In the genomic region with DNA sequence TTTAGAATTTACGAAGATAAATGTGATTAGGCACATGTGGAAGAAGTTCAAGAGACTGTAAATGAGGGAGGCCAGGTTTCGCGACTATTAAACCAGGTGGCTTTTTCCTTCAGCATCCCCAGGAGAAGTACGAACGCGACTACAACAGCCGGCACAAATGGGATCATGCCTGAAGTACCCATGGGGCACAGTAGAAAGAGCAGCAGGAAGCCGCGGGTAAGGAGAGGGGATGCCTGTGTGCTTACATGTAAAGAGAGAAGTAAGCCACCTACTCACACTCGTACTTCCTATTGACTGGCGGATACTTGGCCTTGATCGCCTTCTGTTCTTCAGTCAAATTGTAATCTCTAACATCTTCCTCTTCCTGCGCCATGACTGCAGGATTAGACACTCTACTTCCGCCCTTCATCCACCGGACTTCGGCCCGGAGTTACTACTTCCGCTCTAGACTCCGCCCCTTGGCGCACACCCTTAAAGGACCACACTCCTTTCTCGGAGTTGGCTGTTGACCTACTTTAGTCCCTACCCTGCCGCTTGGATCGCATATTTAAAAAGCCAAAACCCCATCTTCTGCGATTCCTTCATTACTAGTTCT, we compare ENCODE assay signal across 1 cellular context.
TF ChIP-seq lines count a peak whose summit lies in the region.

A gene (minus strand): TSS at position 394 of the 595 bp plus-strand sequence. CDS start 21 bp downstream, at position 373.

TF ChIP-seq in HEK293, 187 proteins besides CTCF, POLR2A, EP300 and RAD21 (continued from another document):
- TF ChIP-seq YY2 (tag by site-specific recombination; IDR thresholded peaks at IDR 0.05) (peak; percentile 33; the same call in 1 of the 2 replicates), SP7 (tag by site-specific recombination; IDR thresholded peaks at IDR 0.05) (peak; percentile 8; the same call in 1 of the 2 replicates), ZNF2 (tag by site-specific recombination; IDR thresholded peaks at IDR 0.05) (peak; percentile 13; the same call in 1 of the 2 replicates), ZNF423 (tag by site-specific recombination; IDR thresholded peaks at IDR 0.05) (0 out of 2 replicates have a peak, but pooled peaks have one; percentile 19), ZNF571 (tag by site-specific recombination; IDR thresholded peaks at IDR 0.05) (no peak), SP2 (tag by site-specific recombination; IDR thresholded peaks at IDR 0.05) (peak; percentile 55), SP3 (tag by site-specific recombination; IDR thresholded peaks at IDR 0.05) (peak; percentile 76), ZNF10 (tag by site-specific recombination; IDR thresholded peaks at IDR 0.05) (no peak), ZBTB20 (tag by site-specific recombination; IDR thresholded peaks at IDR 0.05) (peak; percentile 31; the same call in 1 of the 2 replicates), ZXDB (tag by site-specific recombination; IDR thresholded peaks at IDR 0.05) (peak; percentile 73; the same call in 1 of the 2 replicates), ZNF600 (tag by site-specific recombination; IDR thresholded peaks at IDR 0.05) (peak; percentile 99)
- TF ChIP-seq, protein P1, sequence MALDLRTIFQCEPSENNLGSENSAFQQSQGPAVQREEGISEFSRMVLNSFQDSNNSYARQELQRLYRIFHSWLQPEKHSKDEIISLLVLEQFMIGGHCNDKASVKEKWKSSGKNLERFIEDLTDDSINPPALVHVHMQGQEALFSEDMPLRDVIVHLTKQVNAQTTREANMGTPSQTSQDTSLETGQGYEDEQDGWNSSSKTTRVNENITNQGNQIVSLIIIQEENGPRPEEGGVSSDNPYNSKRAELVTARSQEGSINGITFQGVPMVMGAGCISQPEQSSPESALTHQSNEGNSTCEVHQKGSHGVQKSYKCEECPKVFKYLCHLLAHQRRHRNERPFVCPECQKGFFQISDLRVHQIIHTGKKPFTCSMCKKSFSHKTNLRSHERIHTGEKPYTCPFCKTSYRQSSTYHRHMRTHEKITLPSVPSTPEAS (tag by site-specific recombination; IDR thresholded peaks at IDR 0.05) = peak; percentile 91
- TF ChIP-seq, protein P2, sequence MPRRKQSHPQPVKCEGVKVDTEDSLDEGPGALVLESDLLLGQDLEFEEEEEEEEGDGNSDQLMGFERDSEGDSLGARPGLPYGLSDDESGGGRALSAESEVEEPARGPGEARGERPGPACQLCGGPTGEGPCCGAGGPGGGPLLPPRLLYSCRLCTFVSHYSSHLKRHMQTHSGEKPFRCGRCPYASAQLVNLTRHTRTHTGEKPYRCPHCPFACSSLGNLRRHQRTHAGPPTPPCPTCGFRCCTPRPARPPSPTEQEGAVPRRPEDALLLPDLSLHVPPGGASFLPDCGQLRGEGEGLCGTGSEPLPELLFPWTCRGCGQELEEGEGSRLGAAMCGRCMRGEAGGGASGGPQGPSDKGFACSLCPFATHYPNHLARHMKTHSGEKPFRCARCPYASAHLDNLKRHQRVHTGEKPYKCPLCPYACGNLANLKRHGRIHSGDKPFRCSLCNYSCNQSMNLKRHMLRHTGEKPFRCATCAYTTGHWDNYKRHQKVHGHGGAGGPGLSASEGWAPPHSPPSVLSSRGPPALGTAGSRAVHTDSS (tag by site-specific recombination; IDR thresholded peaks at IDR 0.05) = peak; percentile 71
- TF ChIP-seq, protein P3, sequence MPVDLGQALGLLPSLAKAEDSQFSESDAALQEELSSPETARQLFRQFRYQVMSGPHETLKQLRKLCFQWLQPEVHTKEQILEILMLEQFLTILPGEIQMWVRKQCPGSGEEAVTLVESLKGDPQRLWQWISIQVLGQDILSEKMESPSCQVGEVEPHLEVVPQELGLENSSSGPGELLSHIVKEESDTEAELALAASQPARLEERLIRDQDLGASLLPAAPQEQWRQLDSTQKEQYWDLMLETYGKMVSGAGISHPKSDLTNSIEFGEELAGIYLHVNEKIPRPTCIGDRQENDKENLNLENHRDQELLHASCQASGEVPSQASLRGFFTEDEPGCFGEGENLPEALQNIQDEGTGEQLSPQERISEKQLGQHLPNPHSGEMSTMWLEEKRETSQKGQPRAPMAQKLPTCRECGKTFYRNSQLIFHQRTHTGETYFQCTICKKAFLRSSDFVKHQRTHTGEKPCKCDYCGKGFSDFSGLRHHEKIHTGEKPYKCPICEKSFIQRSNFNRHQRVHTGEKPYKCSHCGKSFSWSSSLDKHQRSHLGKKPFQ (tag by site-specific recombination; IDR thresholded peaks at IDR 0.05) = peak; percentile 99
- TF ChIP-seq, protein P4, sequence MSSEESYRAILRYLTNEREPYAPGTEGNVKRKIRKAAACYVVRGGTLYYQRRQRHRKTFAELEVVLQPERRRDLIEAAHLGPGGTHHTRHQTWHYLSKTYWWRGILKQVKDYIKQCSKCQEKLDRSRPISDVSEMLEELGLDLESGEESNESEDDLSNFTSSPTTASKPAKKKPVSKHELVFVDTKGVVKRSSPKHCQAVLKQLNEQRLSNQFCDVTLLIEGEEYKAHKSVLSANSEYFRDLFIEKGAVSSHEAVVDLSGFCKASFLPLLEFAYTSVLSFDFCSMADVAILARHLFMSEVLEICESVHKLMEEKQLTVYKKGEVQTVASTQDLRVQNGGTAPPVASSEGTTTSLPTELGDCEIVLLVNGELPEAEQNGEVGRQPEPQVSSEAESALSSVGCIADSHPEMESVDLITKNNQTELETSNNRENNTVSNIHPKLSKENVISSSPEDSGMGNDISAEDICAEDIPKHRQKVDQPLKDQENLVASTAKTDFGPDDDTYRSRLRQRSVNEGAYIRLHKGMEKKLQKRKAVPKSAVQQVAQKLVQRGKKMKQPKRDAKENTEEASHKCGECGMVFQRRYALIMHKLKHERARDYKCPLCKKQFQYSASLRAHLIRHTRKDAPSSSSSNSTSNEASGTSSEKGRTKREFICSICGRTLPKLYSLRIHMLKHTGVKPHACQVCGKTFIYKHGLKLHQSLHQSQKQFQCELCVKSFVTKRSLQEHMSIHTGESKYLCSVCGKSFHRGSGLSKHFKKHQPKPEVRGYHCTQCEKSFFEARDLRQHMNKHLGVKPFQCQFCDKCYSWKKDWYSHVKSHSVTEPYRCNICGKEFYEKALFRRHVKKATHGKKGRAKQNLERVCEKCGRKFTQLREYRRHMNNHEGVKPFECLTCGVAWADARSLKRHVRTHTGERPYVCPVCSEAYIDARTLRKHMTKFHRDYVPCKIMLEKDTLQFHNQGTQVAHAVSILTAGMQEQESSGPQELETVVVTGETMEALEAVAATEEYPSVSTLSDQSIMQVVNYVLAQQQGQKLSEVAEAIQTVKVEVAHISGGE (tag by site-specific recombination; conservative IDR thresholded peaks at IDR 0.05; ENCODE audit: low read depth) = peak; percentile 96
